16 cellular contexts compared by ENCODE assay signal in the genomic region with DNA sequence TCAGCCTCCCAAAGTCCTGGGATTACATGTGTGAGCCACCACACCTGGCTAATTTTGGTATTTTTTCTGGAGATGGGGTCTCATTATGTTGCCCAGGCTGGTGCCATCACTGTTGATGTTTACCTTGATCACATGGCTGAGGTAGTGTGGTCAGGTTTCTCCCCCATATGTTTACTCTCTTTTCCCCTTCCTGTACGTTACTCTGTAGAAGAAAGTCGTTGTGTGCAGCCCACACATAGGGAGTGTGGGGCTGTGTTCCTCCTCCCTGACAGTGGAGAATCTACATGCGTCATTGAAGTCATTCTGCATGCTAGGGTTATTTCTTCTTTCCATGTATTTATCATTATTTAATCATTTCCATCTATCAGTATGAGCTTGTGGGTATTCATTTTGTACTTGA. TPM values are rescaled to one million over a fixed set of nuclear protein-coding genes. Genes with fewer than 3 reads are reported as not detected.
DNase-seq lines count a peak whose midpoint lies in the region; ATAC-seq, FAIRE-seq and TF ChIP-seq lines count a peak whose summit lies in the region.
"Had no signal": no experiment of that assay in that cellular context is flagged by ENCODE, and none has a peak within 500 bp of the region (broad histone marks: within the 10 kb centered on the region; RNA-seq: fewer than 3 reads in every experiment).

No MANE protein-coding gene starts in this region.

- DNase-seq in CD4-positive, CD25-positive, alpha-beta regulatory T cell = peak in 1 of 3 donors; percentile 36
- DNase-seq in GM12891 (ENCODE audit: insufficient read length, low spot score) = no peak
- DNase-seq in activated T-helper 1 cell treated with anti-CD3 and anti-CD28 coated beads, Interleukin-12 subunit alpha, Interleukin-12 subunit beta, Interleukin-2, Interleukin-4 antibody, amounts not matched to agents 30 ng/mL and 10 ng/mL and 1 ng/mL, durations not matched to agents 14 hours and 24 hours and 36 hours (ENCODE audit: low spot score) = no peak
- no peak for DNase-seq in naive B cell
- DNase-seq in NCI-H1417 treated with DMSO at 0.1 percent for 48 hours (lab: John Stamatoyannopoulos, UW) = no peak
- DNase-seq in NCI-H1436 (lab: John Stamatoyannopoulos, UW) = no peak
- DNase-seq: dorsolateral prefrontal cortex, GOT3, IMR-90, NCI-H2029 treated with DMSO at 0.1 percent for 48 hours, NCI-H526 treated with DMSO at 0.1 percent for 48 hours, SHP77 treated with DMSO at 0.1 percent for 48 hours, thyroid gland had no signal

- H3K36me3 ChIP-seq in CD4-positive, CD25-positive, alpha-beta regulatory T cell (ENCODE audit: control insufficient read depth, insufficient read depth, low read length) = peaks cover 11% of the 10 kb centered on the region
- H3K36me3 ChIP-seq: breast epithelium had no signal

- intact Hi-C loops in activated T-helper 1 cell treated with anti-CD3 and anti-CD28 coated beads, Interleukin-12 subunit alpha, Interleukin-12 subunit beta, Interleukin-2, Interleukin-4 antibody, amounts not matched to agents 30 ng/mL and 10 ng/mL and 1 ng/mL, durations not matched to agents 14 hours and 24 hours and 36 hours (cut with micrococcal nuclease) = no loop called here

- H3K9me3 ChIP-seq in CD4-positive, CD25-positive, alpha-beta regulatory T cell (ENCODE audit: control insufficient read depth in 2 of 2, low read length in 2 of 2) = no peaks in the 10 kb centered on the region
- H3K9me3 ChIP-seq: breast epithelium, esophagus muscularis mucosa, thyroid gland had no signal

- no peak for TF ChIP-seq POLR2A in GM12891 (IDR thresholded peaks at IDR 0.05; ENCODE audit: low read depth, low read length)

- H3K4me1 Mint-ChIP-seq in CD4-positive, CD25-positive, alpha-beta regulatory T cell = peaks cover 30 to 76% (median 53%) of the 10 kb centered on the region in 4 donors
- H3K4me1 Mint-ChIP-seq in activated T-helper 1 cell treated with anti-CD3 and anti-CD28 coated beads, Interleukin-12 subunit alpha, Interleukin-12 subunit beta, Interleukin-2, Interleukin-4 antibody, amounts not matched to agents 30 ng/mL and 10 ng/mL and 1 ng/mL, durations not matched to agents 14 hours and 24 hours and 36 hours (ENCODE audit: low read depth) = peaks cover 69% of the 10 kb centered on the region
- H3K4me1 Mint-ChIP-seq in naive B cell = peaks cover 44 to 93% (median 66%) of the 10 kb centered on the region in 3 donors

- H3K4me3 ChIP-seq in CD4-positive, CD25-positive, alpha-beta regulatory T cell (ENCODE audit: low read depth, low read length) = peak overlapping the region; percentile 48
- H3K4me3 ChIP-seq: breast epithelium, dorsolateral prefrontal cortex, esophagus muscularis mucosa, thyroid gland had no signal

- peak overlapping the region in 3 of 4 donors; percentile 50 to 74 (median 52) for H3K4me3 Mint-ChIP-seq in CD4-positive, CD25-positive, alpha-beta regulatory T cell
- peak overlapping the region; percentile 53 for H3K4me3 Mint-ChIP-seq in activated T-helper 1 cell treated with anti-CD3 and anti-CD28 coated beads, Interleukin-12 subunit alpha, Interleukin-12 subunit beta, Interleukin-2, Interleukin-4 antibody, amounts not matched to agents 30 ng/mL and 10 ng/mL and 1 ng/mL, durations not matched to agents 14 hours and 24 hours and 36 hours
- H3K4me3 Mint-ChIP-seq in naive B cell = peak overlapping the region; percentile 5 to 90 (median 75)

- peaks cover 23% of the 10 kb centered on the region for H3K36me3 Mint-ChIP-seq in CD4-positive, CD25-positive, alpha-beta regulatory T cell
- H3K36me3 Mint-ChIP-seq in activated T-helper 1 cell treated with anti-CD3 and anti-CD28 coated beads, Interleukin-12 subunit alpha, Interleukin-12 subunit beta, Interleukin-2, Interleukin-4 antibody, amounts not matched to agents 30 ng/mL and 10 ng/mL and 1 ng/mL, durations not matched to agents 14 hours and 24 hours and 36 hours (ENCODE audit: low read depth) = peaks cover 42% of the 10 kb centered on the region
- H3K36me3 Mint-ChIP-seq in naive B cell = peaks cover 0 to 5% of the 10 kb centered on the region in 2 donors

- H3K27me3 Mint-ChIP-seq in CD4-positive, CD25-positive, alpha-beta regulatory T cell = no peaks in the 10 kb centered on the region
- no peaks in the 10 kb centered on the region for H3K27me3 Mint-ChIP-seq in activated T-helper 1 cell treated with anti-CD3 and anti-CD28 coated beads, Interleukin-12 subunit alpha, Interleukin-12 subunit beta, Interleukin-2, Interleukin-4 antibody, amounts not matched to agents 30 ng/mL and 10 ng/mL and 1 ng/mL, durations not matched to agents 14 hours and 24 hours and 36 hours (ENCODE audit: insufficient read depth)
- H3K27me3 Mint-ChIP-seq in naive B cell = no peaks in the 10 kb centered on the region

- peaks cover 0 to 2% (median 0%) of the 10 kb centered on the region in 7 donors for H3K9me3 Mint-ChIP-seq in CD4-positive, CD25-positive, alpha-beta regulatory T cell
- no peaks in the 10 kb centered on the region for H3K9me3 Mint-ChIP-seq in activated T-helper 1 cell treated with anti-CD3 and anti-CD28 coated beads, Interleukin-12 subunit alpha, Interleukin-12 subunit beta, Interleukin-2, Interleukin-4 antibody, amounts not matched to agents 30 ng/mL and 10 ng/mL and 1 ng/mL, durations not matched to agents 14 hours and 24 hours and 36 hours
- no peaks in the 10 kb centered on the region for H3K9me3 Mint-ChIP-seq in naive B cell

- no peaks in the 10 kb centered on the region for H3K27me3 ChIP-seq in CD4-positive, CD25-positive, alpha-beta regulatory T cell (ENCODE audit: control insufficient read depth, insufficient read depth, low read length)
- H3K27me3 ChIP-seq: breast epithelium, dorsolateral prefrontal cortex, esophagus muscularis mucosa, thyroid gland had no signal

- H3K27ac Mint-ChIP-seq in CD4-positive, CD25-positive, alpha-beta regulatory T cell = peak overlapping the region; percentile 92 to 98 (median 96)
- peak overlapping the region; percentile 96 for H3K27ac Mint-ChIP-seq in activated T-helper 1 cell treated with anti-CD3 and anti-CD28 coated beads, Interleukin-12 subunit alpha, Interleukin-12 subunit beta, Interleukin-2, Interleukin-4 antibody, amounts not matched to agents 30 ng/mL and 10 ng/mL and 1 ng/mL, durations not matched to agents 14 hours and 24 hours and 36 hours
- H3K27ac Mint-ChIP-seq in naive B cell = peak overlapping the region; percentile 92 to 98 (median 96)

- peak in 1 of 2 donors; percentile 13 for ATAC-seq in CD4-positive, CD25-positive, alpha-beta regulatory T cell (ENCODE audit: low read depth in 2 of 2)
- ATAC-seq in naive B cell (ENCODE audit: low read depth in 2 of 2) (peak; percentile 25 to 32), GM21717 (IDR thresholded peaks at IDR 0.05; ENCODE audit: unreplicated experiment) (no peak)

- H3K27ac ChIP-seq in CD4-positive, CD25-positive, alpha-beta regulatory T cell (ENCODE audit: insufficient read depth, low read length, poor library complexity, severe bottlenecking) = peak overlapping the region; percentile 24
- H3K27ac ChIP-seq: breast epithelium, esophagus muscularis mucosa, thyroid gland had no signal

- FAIRE-seq in GM12891 (lab: Jason Lieb, UNC) = peak; percentile 69

- peaks cover 44% of the 10 kb centered on the region for H3K4me1 ChIP-seq in CD4-positive, CD25-positive, alpha-beta regulatory T cell (ENCODE audit: control insufficient read depth, insufficient read depth, low read length, poor library complexity, severe bottlenecking)
- H3K4me1 ChIP-seq: breast epithelium had no signal

TF ChIP-seq in GM12891, 5 proteins besides CTCF, POLR2A, EP300 and RAD21:
- TF ChIP-seq SPI1 (IDR thresholded peaks at IDR 0.05; ENCODE audit: low read depth, low read length) (no peak), PAX5 (IDR thresholded peaks at IDR 0.05; ENCODE audit: insufficient read depth, low read length, severe bottlenecking) (no peak), TAF1 (IDR thresholded peaks at IDR 0.05; ENCODE audit: low read depth, low read length) (no peak), POU2F2 (IDR thresholded peaks at IDR 0.05; ENCODE audit: low read depth, low read length) (no peak), POLR2AphosphoS5 (IDR thresholded peaks at IDR 0.05; ENCODE audit: low read depth, low read length) (no peak)
TF ChIP-seq in GM12891: peak in this region for 0.

RNA-seq across cellular contexts. Expression of gene ORAI2, which starts 16.3 kb away (rescaled TPM):
- total RNA-seq in CD4-positive, CD25-positive, alpha-beta regulatory T cell = 14.6 TPM
- polyA plus RNA-seq in CD4-positive, CD25-positive, alpha-beta regulatory T cell = 10 to 100 TPM; 15.8 to 26.6 (median 17.7) TPM
- polyA plus RNA-seq in GM12891 (2012; ENCODE audit: low read depth, missing spikeins) = 27.6 TPM
- total RNA-seq in activated T-helper 1 cell treated with anti-CD3 and anti-CD28 coated beads, Interleukin-12 subunit alpha, Interleukin-12 subunit beta, Interleukin-2, Interleukin-4 antibody, amounts not matched to agents 30 ng/mL and 10 ng/mL and 1 ng/mL, durations not matched to agents 14 hours and 24 hours and 36 hours = 55.2 and 59.9 TPM in 2 replicates
- 100 to 1,000 TPM; 236 to 340 (median 260) TPM for polyA plus RNA-seq in naive B cell (ENCODE audit: low read depth in 6 of 6)

RNA-seq across cellular contexts. Expression of gene PRKRIP1, which starts 20.9 kb away (rescaled TPM):
- total RNA-seq in CD4-positive, CD25-positive, alpha-beta regulatory T cell = 47.7 TPM
- 10 to 100 TPM; 12.3 to 15.5 (median 14.8) TPM for polyA plus RNA-seq in CD4-positive, CD25-positive, alpha-beta regulatory T cell
- 28.3 TPM for polyA plus RNA-seq in GM12891 (2012; ENCODE audit: low read depth, missing spikeins)
- total RNA-seq in activated T-helper 1 cell treated with anti-CD3 and anti-CD28 coated beads, Interleukin-12 subunit alpha, Interleukin-12 subunit beta, Interleukin-2, Interleukin-4 antibody, amounts not matched to agents 30 ng/mL and 10 ng/mL and 1 ng/mL, durations not matched to agents 14 hours and 24 hours and 36 hours = 25.7 and 28.3 TPM in 2 replicates
- polyA plus RNA-seq in naive B cell (ENCODE audit: low read depth in 6 of 6) = 10 to 100 TPM; 13.1 to 28.6 (median 17.4) TPM

RNA-seq across cellular contexts. Expression of gene ALKBH4, which starts 47.6 kb away (rescaled TPM):
- total RNA-seq in CD4-positive, CD25-positive, alpha-beta regulatory T cell = 7.4 TPM
- polyA plus RNA-seq in CD4-positive, CD25-positive, alpha-beta regulatory T cell = 10 to 100 TPM; 18.4 to 20.6 (median 19.4) TPM
- 6.1 TPM for polyA plus RNA-seq in GM12891 (2012; ENCODE audit: low read depth, missing spikeins)
- total RNA-seq in activated T-helper 1 cell treated with anti-CD3 and anti-CD28 coated beads, Interleukin-12 subunit alpha, Interleukin-12 subunit beta, Interleukin-2, Interleukin-4 antibody, amounts not matched to agents 30 ng/mL and 10 ng/mL and 1 ng/mL, durations not matched to agents 14 hours and 24 hours and 36 hours = 10.7 and 11.2 TPM in 2 replicates
- 10 to 100 TPM; 12.4 to 23.5 (median 19.0) TPM for polyA plus RNA-seq in naive B cell (ENCODE audit: low read depth in 6 of 6)

RNA-seq across cellular contexts. Expression of gene LRWD1, which starts 47.7 kb away (rescaled TPM):
- 12.9 TPM for total RNA-seq in CD4-positive, CD25-positive, alpha-beta regulatory T cell
- 10 to 100 TPM; 12.4 to 15.3 (median 13.7) TPM for polyA plus RNA-seq in CD4-positive, CD25-positive, alpha-beta regulatory T cell
- 12.5 TPM for polyA plus RNA-seq in GM12891 (2012; ENCODE audit: low read depth, missing spikeins)
- 32.9 and 36.3 TPM in 2 replicates for total RNA-seq in activated T-helper 1 cell treated with anti-CD3 and anti-CD28 coated beads, Interleukin-12 subunit alpha, Interleukin-12 subunit beta, Interleukin-2, Interleukin-4 antibody, amounts not matched to agents 30 ng/mL and 10 ng/mL and 1 ng/mL, durations not matched to agents 14 hours and 24 hours and 36 hours
- 10 to 100 TPM in 5 of 6 donors, 1 to 10 TPM in 1; 6.9 to 22.1 (median 17.3) TPM for polyA plus RNA-seq in naive B cell (ENCODE audit: low read depth in 6 of 6)
